Comparison of ENCODE assay signal across 8 cellular contexts in genomic region chr7:120856621-120857352, GRCh38. TPM values are rescaled to one million over a fixed set of nuclear protein-coding genes. Genes with fewer than 3 reads are reported as not detected.
DNase-seq lines count a peak whose midpoint lies in the region; ATAC-seq and TF ChIP-seq lines count a peak whose summit lies in the region.

No MANE protein-coding gene starts in this region.

- H3K27ac Mint-ChIP-seq in naive B cell = peak overlapping the region in 1 of 6 donors; percentile 55

- no peak for TF ChIP-seq CTCF in fibroblast of mammary gland (conservative IDR thresholded peaks at IDR 0.05; ENCODE audit: control insufficient read depth, insufficient read depth, low read depth, low read length)

- H3K4me3 Mint-ChIP-seq in naive B cell = peak overlapping the region; percentile 68 to 95 (median 90)

- H3K4me3 ChIP-seq in fibroblast of mammary gland (ENCODE audit: control insufficient read depth, low read depth, low read length) = peak overlapping the region; percentile 64

- H3K36me3 Mint-ChIP-seq in naive B cell = no peaks in the 10 kb centered on the region

- H3K27me3 Mint-ChIP-seq in naive B cell = peaks cover 54 to 68% (median 66%) of the 10 kb centered on the region in 3 donors

- ATAC-seq in HG02571 (IDR thresholded peaks at IDR 0.05; ENCODE audit: unreplicated experiment) = peak; percentile 65
- ATAC-seq in naive B cell (ENCODE audit: low read depth in 2 of 2) = peak; percentile 43 to 49

- peak; percentile 4 for DNase-seq in activated naive CD4-positive, alpha-beta T cell treated with Interleukin-2 at 50 U/mL for 16 hours
- DNase-seq in activated naive CD4-positive, alpha-beta T cell (lab: John Stamatoyannopoulos, UW) = no peak
- DNase-seq in NAMALWA (ENCODE audit: low spot score) = peak; percentile 75
- DNase-seq in activated CD4-positive, alpha-beta T cell treated with anti-CD3 and anti-CD28 coated beads, Interleukin-2, amount 50 U/mL, for 1 hour = peak; percentile 0
- DNase-seq in fibroblast of mammary gland (ENCODE audit: low read depth) = peak; percentile 14
- DNase-seq in naive B cell = peak; percentile 11
- no peak for DNase-seq in amniotic stem cell (lab: John Stamatoyannopoulos, UW)

- H3K4me1 Mint-ChIP-seq in naive B cell = peaks cover 9 to 19% (median 14%) of the 10 kb centered on the region in 3 donors

- peaks cover 0 to 4% (median 0%) of the 10 kb centered on the region in 7 donors for H3K9me3 Mint-ChIP-seq in naive B cell

RNA-seq across cellular contexts. Expression of gene TSPAN12, which starts 1.2 kb away (rescaled TPM):
- polyA plus RNA-seq in naive B cell (ENCODE audit: low read depth in 6 of 6) = not detected

Comparison
In these comparisons a context has a peak if more than half of its experiments do, and no peak if none do; other contexts are left out.
1. DNase-seq: peak in activated naive CD4-positive, alpha-beta T cell treated with Interleukin-2 at 50 U/mL for 16 hours (single experiment), NAMALWA (single experiment), activated CD4-positive, alpha-beta T cell treated with anti-CD3 and anti-CD28 coated beads, Interleukin-2, amount 50 U/mL, for 1 hour (single experiment), fibroblast of mammary gland (single experiment) and naive B cell (single experiment); none in activated naive CD4-positive, alpha-beta T cell (0 of 4) and amniotic stem cell (single experiment).